Comparison of ENCODE assay signal across 8 cellular contexts in genomic region chr1:6889875-6890480, GRCh38.
DNase-seq lines count a peak whose midpoint lies in the region; ATAC-seq and TF ChIP-seq lines count a peak whose summit lies in the region.

No MANE protein-coding gene starts in this region.

- H3K9me3 Mint-ChIP-seq in Caco-2 (ENCODE audit: unreplicated experiment) = no peaks in the 10 kb centered on the region
- no peaks in the 10 kb centered on the region for H3K9me3 Mint-ChIP-seq in activated naive CD8-positive, alpha-beta T cell treated with anti-CD3 and anti-CD28 coated beads, Interleukin-2, amount 50 U/mL, for 24 hours

- no peak overlapping the region for H3K27ac ChIP-seq in OCI-LY3 (ENCODE audit: low read length)
- H3K27ac ChIP-seq in left ventricle myocardium inferior (replicated peaks) = no peak overlapping the region
- H3K27ac ChIP-seq in gastrocnemius medialis = no peak overlapping the region

- H3K36me3 ChIP-seq in Caco-2 (ENCODE audit: control insufficient read depth, insufficient read depth, low read length) (no peaks in the 10 kb centered on the region), OCI-LY3 (replicated peaks; ENCODE audit: low read depth, low read length) (no peaks in the 10 kb centered on the region), left ventricle myocardium inferior (peaks cover 5% of the 10 kb centered on the region), gastrocnemius medialis (no peaks in the 10 kb centered on the region)

- in situ Hi-C loops in gastrocnemius medialis (cut with MboI; ENCODE audit: low sequenced_read_pairs in 4 of 4) = loop anchor here (5.0 to 25.0 kb wide), 5 partner anchors 85 to 747 kb away; no protein-coding TSS in a partner anchor

- no peak overlapping the region for H3K9ac ChIP-seq in OCI-LY3 (ENCODE audit: low read length)

- ATAC-seq in activated naive CD8-positive, alpha-beta T cell treated with anti-CD3 and anti-CD28 coated beads, Interleukin-2, amount 50 U/mL, for 24 hours = no peak
- ATAC-seq in gastrocnemius medialis (peak; percentile 71 to 73), HG03139 (IDR thresholded peaks at IDR 0.05; ENCODE audit: unreplicated experiment) (no peak)

- no peak overlapping the region for H2AFZ ChIP-seq in OCI-LY3 (ENCODE audit: low read depth, low read length)

- H3K36me3 Mint-ChIP-seq in Caco-2 (ENCODE audit: insufficient read depth, unreplicated experiment) = no peaks in the 10 kb centered on the region
- no peaks in the 10 kb centered on the region for H3K36me3 Mint-ChIP-seq in activated naive CD8-positive, alpha-beta T cell treated with anti-CD3 and anti-CD28 coated beads, Interleukin-2, amount 50 U/mL, for 24 hours (ENCODE audit: low read depth)

- intact Hi-C loops in Caco-2 (cut with micrococcal nuclease; ENCODE audit: unreplicated experiment) (loop anchor here (1.0 to 5.0 kb wide), 2 partner anchors 96 to 168 kb away; no protein-coding TSS in a partner anchor), left ventricle myocardium inferior (cut with micrococcal nuclease) (loop anchor here (10.0 kb wide), 1 partner anchor 165 kb away; no protein-coding TSS in a partner anchor), gastrocnemius medialis (cut with DNase I; ENCODE audit: low total_unique reads) (loop anchor here (2.0 to 5.0 kb wide), 2 partner anchors 98 to 161 kb away; no protein-coding TSS in a partner anchor)

- CTCF ChIA-PET in Caco-2 (lab: Charles Lee) (interaction anchor here (0.7 kb wide), 1 partner anchor 105 kb away, joined by 3 read pairs; the partner anchor contains the start of gene CAMTA1), HEK293T (lab: Yijun Ruan, JAX) (interaction anchor here (0.6 to 1.5 kb wide), 8 partner anchors 9 to 239 kb away, joined by 3 to 5 read pairs (median 3); no protein-coding TSS in a partner anchor)

- H3K79me2 ChIP-seq in OCI-LY3 (ENCODE audit: low read length) = no peaks in the 10 kb centered on the region

- H3K27me3 Mint-ChIP-seq in Caco-2 (ENCODE audit: insufficient read depth, unreplicated experiment) = no peaks in the 10 kb centered on the region
- H3K27me3 Mint-ChIP-seq in activated naive CD8-positive, alpha-beta T cell treated with anti-CD3 and anti-CD28 coated beads, Interleukin-2, amount 50 U/mL, for 24 hours = no peaks in the 10 kb centered on the region

- BruUV-seq in Caco-2 (replicated peaks; lab: Mats Ljungman, UMichigan) = no TSS peak

- TF ChIP-seq CTCF in Caco-2 (IDR thresholded peaks at IDR 0.05; ENCODE audit: insufficient read depth in 1 of 2, low read depth in 1 of 2, low read length in 1 of 2, severe bottlenecking in 1 of 2, unreplicated experiment in 1 of 2) (peak; percentile 57 to 87), OCI-LY3 (IDR thresholded peaks at IDR 0.05; ENCODE audit: low read depth, low read length) (peak; percentile 75), left ventricle myocardium inferior (IDR thresholded peaks at IDR 0.05; ENCODE audit: borderline replicate concordance) (peak; percentile 87), gastrocnemius medialis (IDR thresholded peaks at IDR 0.05 in 4 of 5, conservative IDR thresholded peaks at IDR 0.05 in 1 of 5) (peak; percentile 45 to 80 (median 70))

- H3K27ac Mint-ChIP-seq in Caco-2 (ENCODE audit: unreplicated experiment) = no peak overlapping the region
- no peak overlapping the region for H3K27ac Mint-ChIP-seq in activated naive CD8-positive, alpha-beta T cell treated with anti-CD3 and anti-CD28 coated beads, Interleukin-2, amount 50 U/mL, for 24 hours

- H3K4me1 ChIP-seq in Caco-2 (peaks cover 3% of the 10 kb centered on the region; the same call in 1 of the 2 replicates), OCI-LY3 (ENCODE audit: low read length) (peaks cover 34% of the 10 kb centered on the region), left ventricle myocardium inferior (peaks cover 13% of the 10 kb centered on the region), gastrocnemius medialis (no peaks in the 10 kb centered on the region)

- TF ChIP-seq POLR2A in gastrocnemius medialis (IDR thresholded peaks at IDR 0.05) = no peak

- DNase-seq in Caco-2 (peak; percentile 59 to 63), HEK293T (ENCODE audit: extremely low spot score) (peak; percentile 70), left ventricle myocardium inferior (no peak), gastrocnemius medialis (peak in 1 of 2 donors; percentile 25), NCI-H2107 treated with DMSO at 0.1 percent for 48 hours (lab: John Stamatoyannopoulos, UW; ENCODE audit: unreplicated experiment) (no peak)
- DNase-seq in activated naive CD8-positive, alpha-beta T cell treated with anti-CD3 and anti-CD28 coated beads, Interleukin-2, amount 50 U/mL, for 24 hours = peak; percentile 37

- H3K4me1 Mint-ChIP-seq in Caco-2 (ENCODE audit: low read depth, unreplicated experiment) = no peaks in the 10 kb centered on the region
- H3K4me1 Mint-ChIP-seq in activated naive CD8-positive, alpha-beta T cell treated with anti-CD3 and anti-CD28 coated beads, Interleukin-2, amount 50 U/mL, for 24 hours = peaks cover 4% of the 10 kb centered on the region

- H3K27me3 ChIP-seq in Caco-2 (replicated peaks; ENCODE audit: control insufficient read depth, insufficient read depth, low read length) = no peaks in the 10 kb centered on the region
- H3K27me3 ChIP-seq in OCI-LY3 (ENCODE audit: low read depth, low read length) = no peaks in the 10 kb centered on the region
- H3K27me3 ChIP-seq in left ventricle myocardium inferior (ENCODE audit: low read depth) = no peaks in the 10 kb centered on the region
- no peaks in the 10 kb centered on the region for H3K27me3 ChIP-seq in gastrocnemius medialis

- H3K9me3 ChIP-seq in Caco-2 = no peaks in the 10 kb centered on the region
- no peaks in the 10 kb centered on the region for H3K9me3 ChIP-seq in OCI-LY3 (ENCODE audit: insufficient read depth, low read length)
- H3K9me3 ChIP-seq in left ventricle myocardium inferior (replicated peaks) = no peaks in the 10 kb centered on the region
- no peaks in the 10 kb centered on the region for H3K9me3 ChIP-seq in gastrocnemius medialis

- no peak overlapping the region for H3K4me3 Mint-ChIP-seq in Caco-2 (ENCODE audit: unreplicated experiment)
- no peak overlapping the region for H3K4me3 Mint-ChIP-seq in activated naive CD8-positive, alpha-beta T cell treated with anti-CD3 and anti-CD28 coated beads, Interleukin-2, amount 50 U/mL, for 24 hours

- 0 out of 2 replicates have a peak, but pooled peaks cover 6% of the 10 kb centered on the region for H4K20me1 ChIP-seq in OCI-LY3 (ENCODE audit: insufficient read depth, low read length)

- POLR2A ChIA-PET in Caco-2 (lab: Charles Lee) = no interaction called here
- POLR2A ChIA-PET in HEK293T (lab: Yijun Ruan, JAX) = interaction anchor here (0.7 kb wide), 1 partner anchor 105 kb away, joined by 3 read pairs; the partner anchor contains the start of gene CAMTA1

- H3K4me3 ChIP-seq in Caco-2 (ENCODE audit: low read depth, low read length) (no peak overlapping the region), OCI-LY3 (ENCODE audit: low read length) (no peak overlapping the region), left ventricle myocardium inferior (no peak overlapping the region), gastrocnemius medialis (no peak overlapping the region)

- no peak overlapping the region for H3K4me2 ChIP-seq in OCI-LY3 (ENCODE audit: low read length)

TF ChIP-seq in HEK293T, 16 proteins besides CTCF, POLR2A, EP300 and RAD21:
- no peak for TF ChIP-seq L3MBTL2 (conservative IDR thresholded peaks at IDR 0.05)
- no peak for TF ChIP-seq SP1 (IDR thresholded peaks at IDR 0.05)
- TF ChIP-seq LEF1 (IDR thresholded peaks at IDR 0.05; ENCODE audit: borderline replicate concordance) = no peak
- TF ChIP-seq ELF4 (IDR thresholded peaks at IDR 0.05) = no peak
- no peak for TF ChIP-seq ARNT (IDR thresholded peaks at IDR 0.05)
- no peak for TF ChIP-seq SUZ12 (IDR thresholded peaks at IDR 0.05)
- TF ChIP-seq ZNF384 (IDR thresholded peaks at IDR 0.05) = no peak
- no peak for TF ChIP-seq TARDBP (IDR thresholded peaks at IDR 0.05)
- TF ChIP-seq BHLHE40 (IDR thresholded peaks at IDR 0.05; ENCODE audit: borderline replicate concordance) = no peak
- no peak for TF ChIP-seq FOXM1 (IDR thresholded peaks at IDR 0.05; ENCODE audit: borderline replicate concordance)
- no peak for TF ChIP-seq CTBP1 (IDR thresholded peaks at IDR 0.05; ENCODE audit: borderline replicate concordance)
- no peak for TF ChIP-seq NFRKB (IDR thresholded peaks at IDR 0.05)
- TF ChIP-seq FOXA1 (IDR thresholded peaks at IDR 0.05) = no peak
- no peak for TF ChIP-seq FOXK2 (IDR thresholded peaks at IDR 0.05)
- TF ChIP-seq PKNOX1 (IDR thresholded peaks at IDR 0.05) = no peak
- no peak for TF ChIP-seq HDGF (IDR thresholded peaks at IDR 0.05; ENCODE audit: borderline replicate concordance)

Comparison
In these comparisons a context has a peak if more than half of its experiments do, and no peak if none do; other contexts are left out.
1. DNase-seq: peak in Caco-2 (2 of 2), HEK293T (single experiment) and activated naive CD8-positive, alpha-beta T cell treated with anti-CD3 and anti-CD28 coated beads, Interleukin-2, amount 50 U/mL, for 24 hours (single experiment); none in left ventricle myocardium inferior (single experiment) and NCI-H2107 treated with DMSO at 0.1 percent for 48 hours (single experiment).
2. ATAC-seq: peak in gastrocnemius medialis (2 of 2); none in activated naive CD8-positive, alpha-beta T cell treated with anti-CD3 and anti-CD28 coated beads, Interleukin-2, amount 50 U/mL, for 24 hours (single experiment) and HG03139 (single experiment).
3. Peak in every context shown above with its lines, with median percentiles within 50 percentile points of each other: CTCF ChIP-seq.